Comparison of ENCODE assay signal across 10 cellular contexts in the genomic region with DNA sequence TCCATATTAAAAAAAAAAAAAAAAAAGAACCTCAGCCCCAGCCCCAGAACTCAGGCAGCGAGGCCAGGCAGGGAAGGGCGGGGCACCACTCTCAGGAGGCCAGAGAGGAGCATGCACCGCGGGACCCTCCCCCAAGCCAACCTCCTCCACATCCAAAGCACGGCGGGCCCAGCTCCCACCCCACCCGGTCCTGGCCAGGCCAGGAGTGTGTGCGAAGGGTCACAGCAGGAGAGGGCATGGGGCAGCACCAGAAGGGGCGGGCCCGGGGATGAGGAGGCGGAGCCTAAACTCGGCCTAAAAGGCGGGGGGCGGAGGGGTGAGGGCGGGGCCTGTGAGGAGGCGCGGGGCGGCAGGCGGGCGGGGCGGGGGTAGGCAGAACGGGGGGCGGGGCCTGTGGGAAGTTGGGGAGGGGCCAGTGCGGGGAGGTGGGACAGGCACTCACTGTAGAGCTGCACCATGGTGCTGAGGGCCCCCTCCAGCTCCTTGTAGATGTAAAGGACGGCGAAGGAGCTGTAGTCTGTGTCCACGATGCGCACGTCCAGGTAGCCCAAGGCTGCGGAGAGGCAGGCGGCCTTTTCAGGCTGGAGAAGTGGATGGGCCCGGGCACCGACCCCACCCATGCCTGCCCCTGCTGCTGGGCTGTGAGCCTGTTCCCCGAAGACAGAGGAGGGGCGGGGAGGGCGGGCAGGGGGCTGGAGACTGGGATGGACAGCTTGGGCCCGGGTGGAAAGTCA. TPM values are rescaled to one million over a fixed set of nuclear protein-coding genes. Genes with fewer than 3 reads are reported as not detected.
DNase-seq lines count a peak whose midpoint lies in the region; ATAC-seq and TF ChIP-seq lines count a peak whose summit lies in the region.
"Had no signal": no experiment of that assay in that cellular context is flagged by ENCODE, and none has a peak within 500 bp of the region (broad histone marks: within the 10 kb centered on the region; RNA-seq: fewer than 3 reads in every experiment).

No MANE protein-coding gene starts in this region.

- no peak for TF ChIP-seq EP300 in ovary (IDR thresholded peaks at IDR 0.05)

- DNase-seq in G401 (ENCODE audit: low spot score) = peak; percentile 30
- peak; percentile 77 for DNase-seq in OCI-LY7 (ENCODE audit: low spot score)
- peak; percentile 91 for DNase-seq in chondrocyte (ENCODE audit: low spot score)
- peak; percentile 32 to 59 (median 49) for DNase-seq in ovary
- DNase-seq in medulla oblongata (ENCODE audit: extremely low spot score) = no peak
- no peak for DNase-seq in occipital lobe (lab: John Stamatoyannopoulos, UW)
- DNase-seq in kidney glomerular epithelial cell (lab: John Stamatoyannopoulos, UW) = no peak

- 7 to 14% (median 13%) methylated on average over 36 to 37 of the region's 37 CpGs for WGBS in ovary, 3 donors

- H3K36me3 ChIP-seq in OCI-LY7 (ENCODE audit: insufficient read depth, low read length) = no peaks in the 10 kb centered on the region
- no peaks in the 10 kb centered on the region for H3K36me3 ChIP-seq in ovary

- no peak overlapping the region for H3K4me2 ChIP-seq in OCI-LY7 (ENCODE audit: low read length)

- no peaks in the 10 kb centered on the region for H3K36me3 Mint-ChIP-seq in chondrocyte (ENCODE audit: low read depth)

- no peak overlapping the region for H3K27ac Mint-ChIP-seq in chondrocyte (ENCODE audit: unreplicated experiment)

- no peaks in the 10 kb centered on the region for H3K27me3 ChIP-seq in ovary

- H3K27ac ChIP-seq in OCI-LY7 (ENCODE audit: low read depth, low read length, poor library complexity, severe bottlenecking) (no peak overlapping the region), ovary (no peak overlapping the region)
- H3K27ac ChIP-seq: psoas muscle had no signal

- H3K9me3 Mint-ChIP-seq in chondrocyte (ENCODE audit: low read depth) = no peaks in the 10 kb centered on the region

- H3K4me1 ChIP-seq in OCI-LY7 (ENCODE audit: insufficient read depth, low read length, poor library complexity, severe bottlenecking) = peaks cover 6% of the 10 kb centered on the region
- H3K4me1 ChIP-seq in ovary (ENCODE audit: insufficient read depth) = no peaks in the 10 kb centered on the region

- no peak overlapping the region for H2AFZ ChIP-seq in OCI-LY7 (ENCODE audit: low read length)

- H3K79me2 ChIP-seq in OCI-LY7 (ENCODE audit: insufficient read depth, low read depth, low read length) = no peaks in the 10 kb centered on the region

- POLR2A ChIA-PET in OCI-LY7 (lab: Charles Lee) = interaction anchor here (0.7 kb wide), 1 partner anchor 214 kb away, joined by 3 read pairs; no protein-coding TSS in a partner anchor

- no peaks in the 10 kb centered on the region for H4K20me1 ChIP-seq in OCI-LY7 (ENCODE audit: insufficient read depth, low read length)

- peaks cover 3% of the 10 kb centered on the region for H3K4me1 Mint-ChIP-seq in chondrocyte (ENCODE audit: low read depth)

- no peak for ATAC-seq in GM18870 (IDR thresholded peaks at IDR 0.05; ENCODE audit: unreplicated experiment)

- H3K4me3 ChIP-seq in OCI-LY7 (ENCODE audit: low read depth, low read length, poor library complexity, severe bottlenecking) = no peak overlapping the region
- no peak overlapping the region for H3K4me3 ChIP-seq in ovary
- H3K4me3 ChIP-seq: psoas muscle had no signal

- H3K9me2 ChIP-seq in OCI-LY7 (ENCODE audit: insufficient read depth, low read length) = no peaks in the 10 kb centered on the region

- no peak overlapping the region for H3K4me3 Mint-ChIP-seq in chondrocyte (ENCODE audit: unreplicated experiment)

- H3K9me3 ChIP-seq in OCI-LY7 (ENCODE audit: low read length) (no peaks in the 10 kb centered on the region), ovary (no peaks in the 10 kb centered on the region)
- H3K9me3 ChIP-seq: psoas muscle had no signal

- TF ChIP-seq POLR2A in ovary (IDR thresholded peaks at IDR 0.05) = no peak

- no peak for TF ChIP-seq CTCF in OCI-LY7 (conservative IDR thresholded peaks at IDR 0.05; ENCODE audit: low read length)
- TF ChIP-seq CTCF in chondrocyte (IDR thresholded peaks at IDR 0.05) = no peak
- no peak for TF ChIP-seq CTCF in ovary (IDR thresholded peaks at IDR 0.05)

- BruUV-seq in OCI-LY7 (replicated peaks; lab: Mats Ljungman, UMichigan) = no TSS peak

- intact Hi-C loops in OCI-LY7 (cut with micrococcal nuclease; ENCODE audit: unreplicated experiment) (no loop called here), ovary (cut with DNase I) (no loop called here)

- CTCF ChIA-PET in OCI-LY7 (lab: Charles Lee; ENCODE audit: unreplicated experiment) = no interaction called here

- in situ Hi-C loops in G401 (cut with HindIII; ENCODE audit: low sequenced_read_pairs) = no loop called here

- peaks cover 12% of the 10 kb centered on the region for H3K27me3 Mint-ChIP-seq in chondrocyte (ENCODE audit: low read depth)

RNA-seq across cellular contexts. Expression of a gene that starts 1.2 kb away (rescaled TPM):
- not detected in 2 replicates for total RNA-seq in G401 (2014; rRNA removed; shearing (Covaris generic))
- total RNA-seq in OCI-LY7 (2014; rRNA removed; shearing (Covaris generic)) = not detected in 2 replicates
- total RNA-seq in OCI-LY7 (2022) = not detected in 2 replicates
- total RNA-seq in chondrocyte = not detected in 3 replicates
- total RNA-seq in ovary = not detected
- not detected for polyA plus RNA-seq in ovary
- not detected for total RNA-seq in occipital lobe
- total RNA-seq: astrocyte had no signal

RNA-seq across cellular contexts. Expression of a gene that starts 5.0 kb away (rescaled TPM):
- not detected in 2 replicates for total RNA-seq in G401 (2014; rRNA removed; shearing (Covaris generic))
- not detected in 2 replicates for total RNA-seq in OCI-LY7 (2014; rRNA removed; shearing (Covaris generic))
- total RNA-seq in OCI-LY7 (2022) (not detected in 2 replicates), chondrocyte (not detected in 3 replicates), ovary (1 to 10 TPM in 1 of 7 donors, under 1 TPM in 1, not detected in 5; 0.23 to 3.0 TPM), occipital lobe (not detected)
- polyA plus RNA-seq in ovary = under 1 TPM in 1 of 2 donors, not detected in 1; 0.36 TPM
- total RNA-seq: astrocyte had no signal

RNA-seq across cellular contexts. Expression of a gene that starts 14.8 kb away (rescaled TPM):
- not detected in 2 replicates for total RNA-seq in G401 (2014; rRNA removed; shearing (Covaris generic))
- not detected in 2 replicates for total RNA-seq in OCI-LY7 (2014; rRNA removed; shearing (Covaris generic))
- total RNA-seq in OCI-LY7 (2022) (not detected in 2 replicates), chondrocyte (not detected in 3 replicates), ovary (10 to 100 TPM in 3 of 7 donors, 1 to 10 TPM in 4; 1.8 to 59.3 (median 8.3) TPM), occipital lobe (not detected)
- polyA plus RNA-seq in ovary = 10 to 100 TPM in 1 of 2 donors, 1 to 10 TPM in 1; 1.6 to 33.4 TPM
- total RNA-seq: astrocyte had no signal

RNA-seq across cellular contexts. Expression of a gene that starts 20.3 kb away (rescaled TPM):
- total RNA-seq in G401 (2014; rRNA removed; shearing (Covaris generic)) = not detected in 2 replicates
- not detected in 2 replicates for total RNA-seq in OCI-LY7 (2014; rRNA removed; shearing (Covaris generic))
- total RNA-seq in OCI-LY7 (2022) (not detected in 2 replicates), chondrocyte (not detected in 3 replicates), ovary (10 to 100 TPM in 2 of 7 donors, 1 to 10 TPM in 5; 1.4 to 45.4 (median 4.5) TPM), occipital lobe (not detected)
- 10 to 100 TPM in 1 of 2 donors, 1 to 10 TPM in 1; 2.4 to 15.2 TPM for polyA plus RNA-seq in ovary
- total RNA-seq: astrocyte had no signal

RNA-seq across cellular contexts. Expression of a gene that starts 28.1 kb away (rescaled TPM):
- total RNA-seq in G401 (2014; rRNA removed; shearing (Covaris generic)) = 60.8 and 107 TPM in 2 replicates
- 61.9 and 70.2 TPM in 2 replicates for total RNA-seq in OCI-LY7 (2014; rRNA removed; shearing (Covaris generic))
- total RNA-seq in OCI-LY7 (2022) (41.5 and 43.2 TPM in 2 replicates), chondrocyte (31.2 to 40.0 TPM (median 32.5 TPM) in 3 replicates), ovary (100 to 1,000 TPM in 1 of 7 donors, 10 to 100 TPM in 6; 43.1 to 115 (median 64.8) TPM), occipital lobe (15.9 TPM)
- polyA plus RNA-seq in ovary = 10 to 100 TPM; 23.4 to 64.9 TPM

Comparison
In these comparisons a context has a peak if more than half of its experiments do, and no peak if none do; other contexts are left out.
1. DNase-seq: peak in G401 (single experiment), OCI-LY7 (single experiment), chondrocyte (single experiment) and ovary (5 of 5); none in medulla oblongata (single experiment), occipital lobe (single experiment) and kidney glomerular epithelial cell (single experiment).